ENCODE assay signal across 1 cellular context in genomic region chr12:50025187-50026059, GRCh38.
TF ChIP-seq lines count a peak whose summit lies in the region.

TSS of gene RACGAP1 (minus strand) at chr12:50025494. CDS start at chr12:50016715, 8,779 bp downstream.

TF ChIP-seq in SK-N-SH, 30 proteins besides CTCF, POLR2A, EP300 and RAD21 (continued from another document):
- TF ChIP-seq, protein P1, sequence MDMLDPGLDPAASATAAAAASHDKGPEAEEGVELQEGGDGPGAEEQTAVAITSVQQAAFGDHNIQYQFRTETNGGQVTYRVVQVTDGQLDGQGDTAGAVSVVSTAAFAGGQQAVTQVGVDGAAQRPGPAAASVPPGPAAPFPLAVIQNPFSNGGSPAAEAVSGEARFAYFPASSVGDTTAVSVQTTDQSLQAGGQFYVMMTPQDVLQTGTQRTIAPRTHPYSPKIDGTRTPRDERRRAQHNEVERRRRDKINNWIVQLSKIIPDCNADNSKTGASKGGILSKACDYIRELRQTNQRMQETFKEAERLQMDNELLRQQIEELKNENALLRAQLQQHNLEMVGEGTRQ (IDR thresholded peaks at IDR 0.05; ENCODE audit: borderline replicate concordance, low read depth, low read length): no peak
- TF ChIP-seq NRF1 (IDR thresholded peaks at IDR 0.05; ENCODE audit: low read depth, low read length): peak; percentile 59; the same call in 1 of the 2 replicates
- no peak for TF ChIP-seq IRF3 (IDR thresholded peaks at IDR 0.05; ENCODE audit: low read depth, low read length)
- no peak for TF ChIP-seq SMC3 (IDR thresholded peaks at IDR 0.05; ENCODE audit: low read depth, low read length)
- TF ChIP-seq MEF2A (IDR thresholded peaks at IDR 0.05; ENCODE audit: borderline replicate concordance, low read depth): no peak
- TF ChIP-seq TCF12 (IDR thresholded peaks at IDR 0.05): no peak
- TF ChIP-seq GABPA (IDR thresholded peaks at IDR 0.05; ENCODE audit: low read depth): peak; percentile 90
- peak; percentile 98 for TF ChIP-seq CHD2 (IDR thresholded peaks at IDR 0.05; ENCODE audit: low read length, partially characterized antibody)
- peak; percentile 64; the same call in 1 of the 2 replicates for TF ChIP-seq MAX (IDR thresholded peaks at IDR 0.05; ENCODE audit: low read depth)
- TF ChIP-seq, protein P2, sequence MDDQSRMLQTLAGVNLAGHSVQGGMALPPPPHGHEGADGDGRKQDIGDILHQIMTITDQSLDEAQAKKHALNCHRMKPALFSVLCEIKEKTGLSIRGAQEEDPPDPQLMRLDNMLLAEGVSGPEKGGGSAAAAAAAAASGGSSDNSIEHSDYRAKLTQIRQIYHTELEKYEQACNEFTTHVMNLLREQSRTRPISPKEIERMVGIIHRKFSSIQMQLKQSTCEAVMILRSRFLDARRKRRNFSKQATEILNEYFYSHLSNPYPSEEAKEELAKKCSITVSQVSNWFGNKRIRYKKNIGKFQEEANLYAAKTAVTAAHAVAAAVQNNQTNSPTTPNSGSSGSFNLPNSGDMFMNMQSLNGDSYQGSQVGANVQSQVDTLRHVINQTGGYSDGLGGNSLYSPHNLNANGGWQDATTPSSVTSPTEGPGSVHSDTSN (IDR thresholded peaks at IDR 0.05): 0 out of 2 replicates have a peak, but pooled peaks have one; percentile 13
- no peak for TF ChIP-seq EZH2phosphoT487 (IDR thresholded peaks at IDR 0.05; ENCODE audit: borderline replicate concordance, low read depth)
